In genomic region chr5:142295084-142295758, GRCh38 we compare ENCODE assay signal across 16 cellular contexts. TPM values are rescaled to one million over a fixed set of nuclear protein-coding genes. Genes with fewer than 3 reads are reported as not detected.
DNase-seq lines count a peak whose midpoint lies in the region; ATAC-seq and TF ChIP-seq lines count a peak whose summit lies in the region.
"Had no signal": no experiment of that assay in that cellular context is flagged by ENCODE, and none has a peak within 500 bp of the region (broad histone marks: within the 10 kb centered on the region; RNA-seq: fewer than 3 reads in every experiment).

No MANE protein-coding gene starts in this region.

- H2AFZ ChIP-seq in SK-N-SH (ENCODE audit: low read depth) = no peak overlapping the region

- peaks cover 26% of the 10 kb centered on the region for H3F3A ChIP-seq in SK-N-SH (replicated peaks; ENCODE audit: insufficient read depth)

- TF ChIP-seq EP300 in SK-N-SH (IDR thresholded peaks at IDR 0.05; ENCODE audit: borderline replicate concordance in 1 of 2, low read depth in 1 of 2, low read length in 1 of 2) = no peak

- H3K4me2 ChIP-seq in SK-N-SH = no peak overlapping the region

- H3K9ac ChIP-seq in SK-N-SH = no peak overlapping the region

- TF ChIP-seq CTCF in SK-N-SH (IDR thresholded peaks at IDR 0.05) (no peak), thoracic aorta (IDR thresholded peaks at IDR 0.05) (no peak)

- H4K20me1 ChIP-seq in SK-N-SH (ENCODE audit: insufficient read depth) = no peaks in the 10 kb centered on the region

- H3K9me3 ChIP-seq in SK-N-SH (no peaks in the 10 kb centered on the region), thoracic aorta (no peaks in the 10 kb centered on the region)

- WGBS in SK-N-SH (ENCODE audit: low lambda C conversion rate) = 87% methylated on average over 17 of the region's 23 CpGs

- DNase-seq in SK-N-SH = no peak
- peak; percentile 55 for DNase-seq in left kidney (ENCODE audit: low read depth, low spot score)
- no peak for DNase-seq in thoracic aorta (ENCODE audit: low spot score)
- no peak for DNase-seq in activated CD8-positive, alpha-beta memory T cell treated with anti-CD3 and anti-CD28 coated beads, Interleukin-2, amount 50 U/mL, for 48 hours
- DNase-seq in NCI-H1105 (lab: John Stamatoyannopoulos, UW) = no peak
- DNase-seq in amniotic stem cell (lab: John Stamatoyannopoulos, UW) = no peak
- DNase-seq: activated T-cell treated with anti-CD3 and anti-CD28 coated beads, Interleukin-2, amount 50 U/mL, for 24 hours; foreskin fibroblast; GDM1; GOT3; MM.1S; SW 1271 had no signal

- peak overlapping the region; percentile 7 to 93; a peak in 2 of 4 replicates for H3K27ac ChIP-seq in SK-N-SH (ENCODE audit: low read depth in 2 of 2, low read length in 1 of 2)
- H3K27ac ChIP-seq in thoracic aorta = peak overlapping the region; percentile 81 to 96
- H3K27ac ChIP-seq: 22Rv1 had no signal

- H3K4me3 ChIP-seq in SK-N-SH (ENCODE audit: low read depth in 2 of 2, low read length in 1 of 2) (no peak overlapping the region), thoracic aorta (peak overlapping the region; percentile 12)

- H3K79me2 ChIP-seq in SK-N-SH (ENCODE audit: insufficient read depth) = peaks cover 60% of the 10 kb centered on the region

- ATAC-seq in SK-N-SH treated with all-trans-retinoic acid at 6 μM for 48 hours = no peak
- peak; percentile 25 for ATAC-seq in esophagus mucosa
- ATAC-seq in thoracic aorta (ENCODE audit: insufficient number of reproducible peaks, low FRiP score, low read depth) = no peak

- no peak for TF ChIP-seq RAD21 in SK-N-SH (IDR thresholded peaks at IDR 0.05; ENCODE audit: low read length)

- H3K4me1 ChIP-seq in SK-N-SH (ENCODE audit: control insufficient read depth in 1 of 2, insufficient read depth in 2 of 2, low read depth in 1 of 2, low read length in 1 of 2) (peaks cover 34% of the 10 kb centered on the region in 2 experiments), thoracic aorta (ENCODE audit: control insufficient read depth in 1 of 2, low read depth in 2 of 2) (peaks cover 24 to 49% of the 10 kb centered on the region in 2 donors)

- peaks cover 0 to 15% of the 10 kb centered on the region in 2 experiments for H3K36me3 ChIP-seq in SK-N-SH (replicated peaks in 1 of 2; ENCODE audit: control insufficient read depth in 1 of 2, insufficient read depth in 2 of 2, low read length in 1 of 2)
- no peaks in the 10 kb centered on the region for H3K36me3 ChIP-seq in thoracic aorta

- no peaks in the 10 kb centered on the region for H3K9me2 ChIP-seq in SK-N-SH

- CTCF ChIA-PET in SK-N-SH (lab: Yijun Ruan, JAX) = interaction anchor here (1.1 to 2.3 kb wide), 4 partner anchors 16 to 253 kb away, joined by 3 to 10 read pairs (median 4); no protein-coding TSS in a partner anchor

- no peaks in the 10 kb centered on the region for H3K27me3 ChIP-seq in SK-N-SH (ENCODE audit: insufficient read depth)
- H3K27me3 ChIP-seq in thoracic aorta (replicated peaks; ENCODE audit: insufficient read depth) = no peaks in the 10 kb centered on the region

- POLR2A ChIA-PET in SK-N-SH (lab: Yijun Ruan, JAX) = interaction anchor here (1.7 kb wide), 1 partner anchor 25 kb away, joined by 3 read pairs; no protein-coding TSS in a partner anchor

TF ChIP-seq in SK-N-SH, 30 proteins besides CTCF, POLR2A, EP300 and RAD21 (continues in another document):
- no peak for TF ChIP-seq FOXM1 (IDR thresholded peaks at IDR 0.05; ENCODE audit: low read depth)
- no peak for TF ChIP-seq RXRA (IDR thresholded peaks at IDR 0.05; ENCODE audit: borderline replicate concordance, low read depth)
- no peak for TF ChIP-seq MXI1 (IDR thresholded peaks at IDR 0.05; ENCODE audit: low read depth, low read length)
- no peak for TF ChIP-seq IRF3 (IDR thresholded peaks at IDR 0.05; ENCODE audit: low read depth, low read length)
- TF ChIP-seq, protein P1, sequence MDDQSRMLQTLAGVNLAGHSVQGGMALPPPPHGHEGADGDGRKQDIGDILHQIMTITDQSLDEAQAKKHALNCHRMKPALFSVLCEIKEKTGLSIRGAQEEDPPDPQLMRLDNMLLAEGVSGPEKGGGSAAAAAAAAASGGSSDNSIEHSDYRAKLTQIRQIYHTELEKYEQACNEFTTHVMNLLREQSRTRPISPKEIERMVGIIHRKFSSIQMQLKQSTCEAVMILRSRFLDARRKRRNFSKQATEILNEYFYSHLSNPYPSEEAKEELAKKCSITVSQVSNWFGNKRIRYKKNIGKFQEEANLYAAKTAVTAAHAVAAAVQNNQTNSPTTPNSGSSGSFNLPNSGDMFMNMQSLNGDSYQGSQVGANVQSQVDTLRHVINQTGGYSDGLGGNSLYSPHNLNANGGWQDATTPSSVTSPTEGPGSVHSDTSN (IDR thresholded peaks at IDR 0.05) = no peak
- TF ChIP-seq NRF1 (IDR thresholded peaks at IDR 0.05; ENCODE audit: low read depth, low read length) = no peak
- TF ChIP-seq POLR2AphosphoS5 (IDR thresholded peaks at IDR 0.05; ENCODE audit: low read depth, low read length) = no peak
- TF ChIP-seq RFX5 (IDR thresholded peaks at IDR 0.05; ENCODE audit: low read length) = no peak
- TF ChIP-seq RCOR1 (IDR thresholded peaks at IDR 0.05; ENCODE audit: low read length) = no peak
- TF ChIP-seq JUND (IDR thresholded peaks at IDR 0.05) = no peak
- no peak for TF ChIP-seq FOXJ3 (CRISPR knock-in tag; IDR thresholded peaks at IDR 0.05)
- TF ChIP-seq FOSL2 (IDR thresholded peaks at IDR 0.05; ENCODE audit: borderline replicate concordance, low read depth) = no peak
- TF ChIP-seq SIN3A (IDR thresholded peaks at IDR 0.05; ENCODE audit: borderline replicate concordance, low read depth, low read length) = no peak
- TF ChIP-seq NFIC (IDR thresholded peaks at IDR 0.05; ENCODE audit: borderline replicate concordance) = no peak
- TF ChIP-seq SMC3 (IDR thresholded peaks at IDR 0.05; ENCODE audit: low read depth, low read length) = no peak
- TF ChIP-seq YY1 (IDR thresholded peaks at IDR 0.05; ENCODE audit: low read depth) = no peak
- TF ChIP-seq TCF12 (IDR thresholded peaks at IDR 0.05) = no peak
- no peak for TF ChIP-seq MEF2A (IDR thresholded peaks at IDR 0.05; ENCODE audit: borderline replicate concordance, low read depth)

TF ChIP-seq in SK-N-SH treated with all-trans-retinoic acid at 6 μM for 48 hours, 23 proteins besides CTCF, POLR2A, EP300 and RAD21:
- no peak for TF ChIP-seq ZNF565 (CRISPR knock-in tag; conservative IDR thresholded peaks at IDR 0.05; ENCODE audit: low read depth)
- TF ChIP-seq SNAI2 (CRISPR knock-in tag; IDR thresholded peaks at IDR 0.05) = no peak
- no peak for TF ChIP-seq TCF4 (CRISPR knock-in tag; IDR thresholded peaks at IDR 0.05; ENCODE audit: borderline replicate concordance)
- no peak for TF ChIP-seq PATZ1 (CRISPR knock-in tag; IDR thresholded peaks at IDR 0.05; ENCODE audit: borderline replicate concordance)
- TF ChIP-seq OSR1 (CRISPR knock-in tag; IDR thresholded peaks at IDR 0.05) = no peak
- no peak for TF ChIP-seq ZFP30 (CRISPR knock-in tag; IDR thresholded peaks at IDR 0.05)
- no peak for TF ChIP-seq RARB (CRISPR knock-in tag; IDR thresholded peaks at IDR 0.05)

RNA-seq across cellular contexts. Expression of gene SPRY4, which starts 29.6 kb away (rescaled TPM):
- 12.2 and 18.0 TPM in 2 replicates for polyA plus RNA-seq in SK-N-SH (2012; rRNA removed)
- 6.7 and 9.0 TPM in 2 replicates for polyA plus RNA-seq in SK-N-SH (2012; cell fraction: cytosol; rRNA removed)
- polyA plus RNA-seq in SK-N-SH (2012; cell fraction: nucleus; rRNA removed) = 49.5 and 71.0 TPM in 2 replicates
- total RNA-seq in esophagus mucosa (2.6 TPM), thoracic aorta (100 to 1,000 TPM in 1 of 2 donors, 10 to 100 TPM in 1; 63.4 to 136 TPM)
- polyA plus RNA-seq: CD8-positive, alpha-beta memory T cell had no signal

Comparison
In these comparisons a context has a peak if more than half of its experiments do, and no peak if none do; other contexts are left out.
1. RNA of gene SPRY4, which starts 29.6 kb away (total RNA-seq): 63.4 to 136 TPM in thoracic aorta; 2.6 TPM in esophagus mucosa (single experiment); every median in the first group is over 10 times any median in the second.